Comparison of ENCODE assay signal across 8 cellular contexts in genomic region chr1:58884706-58885661, GRCh38.
DNase-seq lines count a peak whose midpoint lies in the region; ATAC-seq and TF ChIP-seq lines count a peak whose summit lies in the region.

No MANE protein-coding gene starts in this region.

- H3K4me3 ChIP-seq in hepatocyte, result no peak overlapping the region
- H3K4me3 ChIP-seq in thoracic aorta, result no peak overlapping the region
- no peak overlapping the region for H3K4me3 ChIP-seq in WERI-Rb-1 (ENCODE audit: low read depth, low read length)

- H3K36me3 Mint-ChIP-seq in T-helper 2 cell treated with Interferon-gamma antibody and Interleukin-4, amounts not matched to agents 5 μg/mL and 100 μg/mL, for 36 hours (ENCODE audit: low read depth), result peaks cover 4% of the 10 kb centered on the region

- no peak for ATAC-seq in thoracic aorta (ENCODE audit: insufficient number of reproducible peaks, low FRiP score, low read depth)

- no peaks in the 10 kb centered on the region for H4K20me1 ChIP-seq in hepatocyte (ENCODE audit: insufficient read depth, poor library complexity, severe bottlenecking)

- peak; percentile 13 for DNase-seq in T-helper 2 cell treated with Interferon-gamma antibody and Interleukin-4, amounts not matched to agents 5 μg/mL and 100 μg/mL, for 36 hours (ENCODE audit: low spot score)
- DNase-seq in T-helper 2 cell (no peak), SHP77 treated with DMSO at 0.1 percent for 48 hours (lab: John Stamatoyannopoulos, UW) (peak; percentile 81), hepatocyte (ENCODE audit: low spot score) (peak; percentile 86), thoracic aorta (ENCODE audit: low spot score) (no peak), mesenteric fat pad (ENCODE audit: low spot score) (no peak), NCI-H1048 (lab: John Stamatoyannopoulos, UW) (no peak), WERI-Rb-1 (no peak)

- no peaks in the 10 kb centered on the region for H3K36me3 ChIP-seq in hepatocyte (replicated peaks; ENCODE audit: insufficient read depth, low read depth)
- no peaks in the 10 kb centered on the region for H3K36me3 ChIP-seq in thoracic aorta
- H3K36me3 ChIP-seq in WERI-Rb-1, result no peaks in the 10 kb centered on the region

- no peaks in the 10 kb centered on the region for H3K79me2 ChIP-seq in hepatocyte

- peak overlapping the region; percentile 88 for H3K27ac ChIP-seq in hepatocyte
- H3K27ac ChIP-seq in thoracic aorta, result peak overlapping the region; percentile 82 to 83
- H3K27ac ChIP-seq in WERI-Rb-1, result no peak overlapping the region

- no peaks in the 10 kb centered on the region for H3K27me3 ChIP-seq in hepatocyte
- no peaks in the 10 kb centered on the region for H3K27me3 ChIP-seq in thoracic aorta (replicated peaks; ENCODE audit: insufficient read depth)
- H3K27me3 ChIP-seq in WERI-Rb-1 (ENCODE audit: insufficient read depth, low read depth, severe bottlenecking), result no peaks in the 10 kb centered on the region

- no peaks in the 10 kb centered on the region for H3K27me3 Mint-ChIP-seq in T-helper 2 cell treated with Interferon-gamma antibody and Interleukin-4, amounts not matched to agents 5 μg/mL and 100 μg/mL, for 36 hours (ENCODE audit: low read depth)

- H3K9me2 ChIP-seq in hepatocyte (replicated peaks; ENCODE audit: insufficient read depth), result no peaks in the 10 kb centered on the region

- H3K4me3 Mint-ChIP-seq in T-helper 2 cell treated with Interferon-gamma antibody and Interleukin-4, amounts not matched to agents 5 μg/mL and 100 μg/mL, for 36 hours, result no peak overlapping the region

- H3K4me2 ChIP-seq in hepatocyte, result peak overlapping the region; percentile 20

- no peaks in the 10 kb centered on the region for H3K9me3 Mint-ChIP-seq in T-helper 2 cell treated with Interferon-gamma antibody and Interleukin-4, amounts not matched to agents 5 μg/mL and 100 μg/mL, for 36 hours

- no peak overlapping the region for H2AFZ ChIP-seq in hepatocyte

- H3K4me1 ChIP-seq in hepatocyte (ENCODE audit: insufficient read depth), result peaks cover 45% of the 10 kb centered on the region
- H3K4me1 ChIP-seq in thoracic aorta (ENCODE audit: control insufficient read depth in 1 of 2, low read depth in 2 of 2), result peaks cover 38 to 55% of the 10 kb centered on the region in 2 donors

- 51% methylated on average over 8 of the region's 8 CpGs for WGBS in hepatocyte (ENCODE audit: low lambda C conversion rate, missing lambda C conversion rate)

- no peak for TF ChIP-seq CTCF in hepatocyte (IDR thresholded peaks at IDR 0.05; ENCODE audit: poor library complexity)
- TF ChIP-seq CTCF in thoracic aorta (IDR thresholded peaks at IDR 0.05), result no peak
- TF ChIP-seq CTCF in WERI-Rb-1 (IDR thresholded peaks at IDR 0.05; ENCODE audit: low read depth, low read length), result no peak

- peaks cover 24% of the 10 kb centered on the region for H3K4me1 Mint-ChIP-seq in T-helper 2 cell treated with Interferon-gamma antibody and Interleukin-4, amounts not matched to agents 5 μg/mL and 100 μg/mL, for 36 hours (ENCODE audit: low read depth)

- H3K27ac Mint-ChIP-seq in T-helper 2 cell treated with Interferon-gamma antibody and Interleukin-4, amounts not matched to agents 5 μg/mL and 100 μg/mL, for 36 hours, result peak overlapping the region; percentile 84

- H3K9me3 ChIP-seq in hepatocyte (ENCODE audit: low read depth) (no peaks in the 10 kb centered on the region), thoracic aorta (no peaks in the 10 kb centered on the region), WERI-Rb-1 (ENCODE audit: severe bottlenecking) (no peaks in the 10 kb centered on the region)

Comparison
In these comparisons a context has a peak if more than half of its experiments do, and no peak if none do; other contexts are left out.
1. DNase-seq: peak in T-helper 2 cell treated with Interferon-gamma antibody and Interleukin-4, amounts not matched to agents 5 μg/mL and 100 μg/mL, for 36 hours (single experiment), SHP77 treated with DMSO at 0.1 percent for 48 hours (single experiment) and hepatocyte (single experiment); none in T-helper 2 cell (0 of 5), thoracic aorta (single experiment), mesenteric fat pad (single experiment), NCI-H1048 (single experiment) and WERI-Rb-1 (single experiment).